ENCODE assay signal across 8 cellular contexts in genomic region chr6:109381007-109381746, GRCh38. TPM values are rescaled to one million over a fixed set of nuclear protein-coding genes. Genes with fewer than 3 reads are reported as not detected.
DNase-seq lines count a peak whose midpoint lies in the region; ATAC-seq, FAIRE-seq and TF ChIP-seq lines count a peak whose summit lies in the region.

No MANE protein-coding gene starts in this region.

- H3K36me3 ChIP-seq in Loucy (ENCODE audit: insufficient read depth, low read length) (peaks cover 29% of the 10 kb centered on the region), keratinocyte (ENCODE audit: control insufficient read depth in 2 of 2, extremely low read depth in 1 of 2, insufficient read depth in 2 of 2, low read length in 2 of 2) (peaks cover 5 to 8% of the 10 kb centered on the region in 2 experiments)

- FAIRE-seq in keratinocyte (lab: Jason Lieb, UNC) = no peak

- H3K4me2 ChIP-seq in Loucy (ENCODE audit: low read depth, low read length, poor library complexity, severe bottlenecking) (peak overlapping the region; percentile 71), keratinocyte (ENCODE audit: control insufficient read depth, extremely low read depth, insufficient read depth, low read depth, low read length) (peak overlapping the region; percentile 69)

- H3K4me1 ChIP-seq in Loucy (ENCODE audit: insufficient read depth, low read length, poor library complexity, severe bottlenecking) = peaks cover 46% of the 10 kb centered on the region
- H3K4me1 ChIP-seq in keratinocyte (ENCODE audit: control insufficient read depth, extremely low read depth, insufficient read depth, low read length) = peaks cover 29% of the 10 kb centered on the region

- H3K27ac Mint-ChIP-seq in activated naive CD8-positive, alpha-beta T cell treated with anti-CD3 and anti-CD28 coated beads for 36 hours = peak overlapping the region; percentile 98

- no peaks in the 10 kb centered on the region for H3K9me1 ChIP-seq in keratinocyte (ENCODE audit: control insufficient read depth, extremely low read depth, insufficient read depth, low read length)

- no peaks in the 10 kb centered on the region for H3K27me3 Mint-ChIP-seq in activated naive CD8-positive, alpha-beta T cell treated with anti-CD3 and anti-CD28 coated beads for 36 hours

- no peak overlapping the region for H2AFZ ChIP-seq in Loucy (ENCODE audit: low read length)
- no peak overlapping the region for H2AFZ ChIP-seq in keratinocyte (ENCODE audit: control insufficient read depth, low read length)

- 0 out of 2 replicates have a peak, but pooled peaks cover 4% of the 10 kb centered on the region for H3F3A ChIP-seq in Loucy (ENCODE audit: low read depth)

- H3K9me3 Mint-ChIP-seq in activated naive CD8-positive, alpha-beta T cell treated with anti-CD3 and anti-CD28 coated beads for 36 hours = no peaks in the 10 kb centered on the region

- peaks cover 41% of the 10 kb centered on the region for H3K4me1 Mint-ChIP-seq in activated naive CD8-positive, alpha-beta T cell treated with anti-CD3 and anti-CD28 coated beads for 36 hours

- H3K4me3 ChIP-seq in Loucy (ENCODE audit: low read length, poor library complexity, severe bottlenecking) (peak overlapping the region; percentile 87), keratinocyte (ENCODE audit: control insufficient read depth in 2 of 3, extremely low read depth in 1 of 3, insufficient read depth in 2 of 3, low read depth in 1 of 3, low read length in 3 of 3) (peak overlapping the region; percentile 60 to 78 (median 71))

- H3K27me3 ChIP-seq in Loucy (ENCODE audit: insufficient read depth, low read length, poor library complexity, severe bottlenecking) (peaks cover 5% of the 10 kb centered on the region), keratinocyte (ENCODE audit: control insufficient read depth, extremely low read depth, insufficient read depth, low read length) (no peaks in the 10 kb centered on the region)

- no peaks in the 10 kb centered on the region for H3K9me2 ChIP-seq in Loucy (replicated peaks; ENCODE audit: low read depth, low read length)

- H3K79me2 ChIP-seq in Loucy (ENCODE audit: insufficient read depth, low read length) = peaks cover 56% of the 10 kb centered on the region
- H3K79me2 ChIP-seq in keratinocyte (ENCODE audit: control insufficient read depth, insufficient read depth, low read length) = peaks cover 51% of the 10 kb centered on the region

- peak overlapping the region; percentile 97 for H3K4me3 Mint-ChIP-seq in activated naive CD8-positive, alpha-beta T cell treated with anti-CD3 and anti-CD28 coated beads for 36 hours

- peak overlapping the region; percentile 98 for H3K27ac ChIP-seq in keratinocyte (ENCODE audit: control insufficient read depth, insufficient read depth, low read length)
- H3K27ac ChIP-seq in substantia nigra (ENCODE audit: low read depth, low read length, poor library complexity, severe bottlenecking) = peak overlapping the region; percentile 98

- H3K36me3 Mint-ChIP-seq in activated naive CD8-positive, alpha-beta T cell treated with anti-CD3 and anti-CD28 coated beads for 36 hours = peaks cover 39% of the 10 kb centered on the region

- H4K20me1 ChIP-seq in Loucy (ENCODE audit: insufficient read depth, low read length, poor library complexity, severe bottlenecking) = peaks cover 57% of the 10 kb centered on the region
- H4K20me1 ChIP-seq in keratinocyte (ENCODE audit: control insufficient read depth, extremely low read depth, insufficient read depth, low read length) = peaks cover 11% of the 10 kb centered on the region

- dilution Hi-C loops in keratinocyte (cut with MboI; ENCODE audit: extremely low pct_ligation_motif_present, low sequenced_read_pairs) = no loop called here

- H3K9ac ChIP-seq in Loucy (ENCODE audit: low read depth, low read length, poor library complexity, severe bottlenecking) (peak overlapping the region; percentile 81), keratinocyte (ENCODE audit: control insufficient read depth, extremely low read depth, insufficient read depth, low read length) (peak overlapping the region; percentile 95)

- ATAC-seq in HG03135 (IDR thresholded peaks at IDR 0.05; ENCODE audit: unreplicated experiment) (no peak), HG02938 (IDR thresholded peaks at IDR 0.05; ENCODE audit: unreplicated experiment) (no peak)

- H3K9me3 ChIP-seq in Loucy (ENCODE audit: insufficient read depth, low read depth, low read length) (no peaks in the 10 kb centered on the region), keratinocyte (ENCODE audit: control insufficient read depth, low read depth, low read length) (no peaks in the 10 kb centered on the region)

- DNase-seq in NCI-H1105 treated with DMSO at 0.1 percent for 48 hours (lab: John Stamatoyannopoulos, UW) (peak; percentile 47), NCI-H1105 (lab: John Stamatoyannopoulos, UW) (no peak), keratinocyte (ENCODE audit: low read depth, low spot score) (no peak), substantia nigra (lab: John Stamatoyannopoulos, UW) (no peak)
- no peak for DNase-seq in activated naive CD8-positive, alpha-beta T cell treated with anti-CD3 and anti-CD28 coated beads for 36 hours

- TF ChIP-seq CTCF in Loucy (conservative IDR thresholded peaks at IDR 0.05; ENCODE audit: low read length) = no peak
- no peak for TF ChIP-seq CTCF in keratinocyte (optimal IDR thresholded peaks at IDR 0.05 in 1 of 3, IDR thresholded peaks at IDR 0.05 in 1 of 3, conservative IDR thresholded peaks at IDR 0.05 in 1 of 3; ENCODE audit: extremely low read depth in 1 of 3, insufficient read depth in 2 of 3, low read length in 3 of 3)

RNA-seq across cellular contexts. Expression of gene CD164, which starts 1.1 kb away (rescaled TPM):
- 100 to 1,000 TPM; 171 to 180 TPM for total RNA-seq in activated naive CD8-positive, alpha-beta T cell treated with anti-CD3 and anti-CD28 coated beads for 36 hours
- 116 to 244 TPM (median 207 TPM) in 3 replicates for polyA plus RNA-seq in keratinocyte
- polyA plus RNA-seq in keratinocyte (2011; ENCODE audit: low read depth) = 88.3 TPM
- 61.3 and 110 TPM in 2 replicates for polyA plus RNA-seq in keratinocyte (2011; cell fraction: cytosol; rRNA removed)
- 133 and 159 TPM in 2 replicates for polyA plus RNA-seq in keratinocyte (2011; cell fraction: nucleus; rRNA removed)
- polyA plus RNA-seq in keratinocyte (2012; ENCODE audit: low replicate concordance) = 114 and 123 TPM in 2 replicates
- 83.3 to 164 TPM (median 159 TPM) in 3 replicates for polyA minus RNA-seq in keratinocyte
- 275 TPM for polyA minus RNA-seq in keratinocyte (2011; cell fraction: cytosol; rRNA and poly(A)+ RNA removed)
- polyA minus RNA-seq in keratinocyte (2011; cell fraction: nucleus; rRNA and poly(A)+ RNA removed) = 157 and 212 TPM in 2 replicates

RNA-seq across cellular contexts. Expression of gene PPIL6, which starts 59.3 kb away (rescaled TPM):
- under 1 TPM; 0.60 to 0.64 TPM for total RNA-seq in activated naive CD8-positive, alpha-beta T cell treated with anti-CD3 and anti-CD28 coated beads for 36 hours
- polyA plus RNA-seq in keratinocyte = 0.82 to 1.4 TPM (median 1.3 TPM) in 3 replicates
- polyA plus RNA-seq in keratinocyte (2011; ENCODE audit: low read depth) = 2.0 TPM
- 1.1 and 1.8 TPM in 2 replicates for polyA plus RNA-seq in keratinocyte (2011; cell fraction: cytosol; rRNA removed)
- polyA plus RNA-seq in keratinocyte (2011; cell fraction: nucleus; rRNA removed) = 0.90 and 1.0 TPM in 2 replicates
- polyA plus RNA-seq in keratinocyte (2012; ENCODE audit: low replicate concordance) = 0.48 and 1.7 TPM in 2 replicates
- polyA minus RNA-seq in keratinocyte = 0.23 to 0.29 TPM in 2 of 3 replicates, not detected in the other
- polyA minus RNA-seq in keratinocyte (2011; cell fraction: cytosol; rRNA and poly(A)+ RNA removed) = not detected
- 1.4 TPM in 1 of 2 replicates, not detected in the other for polyA minus RNA-seq in keratinocyte (2011; cell fraction: nucleus; rRNA and poly(A)+ RNA removed)

RNA-seq across cellular contexts. Expression of gene SMPD2, which starts 59.3 kb away (rescaled TPM):
- 1 to 10 TPM; 7.0 to 7.9 TPM for total RNA-seq in activated naive CD8-positive, alpha-beta T cell treated with anti-CD3 and anti-CD28 coated beads for 36 hours
- 11.7 to 15.8 TPM (median 13.2 TPM) in 3 replicates for polyA plus RNA-seq in keratinocyte
- polyA plus RNA-seq in keratinocyte (2011; ENCODE audit: low read depth) = 13.0 TPM
- polyA plus RNA-seq in keratinocyte (2011; cell fraction: cytosol; rRNA removed) = 10.9 and 11.2 TPM in 2 replicates
- polyA plus RNA-seq in keratinocyte (2011; cell fraction: nucleus; rRNA removed) = 17.6 and 18.8 TPM in 2 replicates
- polyA plus RNA-seq in keratinocyte (2012; ENCODE audit: low replicate concordance) = 9.6 and 13.6 TPM in 2 replicates
- polyA minus RNA-seq in keratinocyte = 16.5 to 24.3 TPM (median 18.4 TPM) in 3 replicates
- 8.6 TPM for polyA minus RNA-seq in keratinocyte (2011; cell fraction: cytosol; rRNA and poly(A)+ RNA removed)
- 5.7 and 8.3 TPM in 2 replicates for polyA minus RNA-seq in keratinocyte (2011; cell fraction: nucleus; rRNA and poly(A)+ RNA removed)
